In the genomic region with DNA sequence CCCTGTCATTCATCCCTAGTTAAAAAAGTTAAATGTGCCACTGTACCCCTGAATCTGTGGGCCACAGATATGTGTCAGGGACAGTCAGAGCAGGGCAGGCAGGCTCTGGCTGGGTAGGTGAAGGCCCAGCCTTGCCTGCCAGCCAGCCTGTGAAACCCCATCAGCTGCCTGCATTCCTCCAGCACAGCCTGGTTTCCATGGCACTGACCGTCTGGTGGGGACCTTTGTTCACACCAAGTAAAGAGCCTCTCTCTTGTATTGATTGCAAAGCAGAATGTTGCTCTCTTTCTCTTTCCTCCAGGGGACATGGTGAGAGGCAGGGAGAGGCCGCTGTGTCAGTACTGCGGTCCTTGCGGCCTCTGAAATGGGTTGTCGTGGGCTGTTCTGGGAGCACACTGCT, we compare ENCODE assay signal across 27 cellular contexts. TPM values are rescaled to one million over a fixed set of nuclear protein-coding genes. Genes with fewer than 3 reads are reported as not detected.
DNase-seq lines count a peak whose midpoint lies in the region; TF ChIP-seq lines count a peak whose summit lies in the region.
"Had no signal": no experiment of that assay in that cellular context is flagged by ENCODE, and none has a peak within 500 bp of the region (broad histone marks: within the 10 kb centered on the region; RNA-seq: fewer than 3 reads in every experiment).

No MANE protein-coding gene starts in this region.

- H3K27ac Mint-ChIP-seq in MCF 10A (ENCODE audit: low read depth, unreplicated experiment) (no peak overlapping the region), neural progenitor cell (peak overlapping the region; percentile 94)
- H3K27ac Mint-ChIP-seq: activated T-cell treated with anti-CD3 and anti-CD28 coated beads, Interleukin-2, amount 50 U/mL, for 72 hours; CD4-positive, alpha-beta memory T cell; dendritic cell treated with granulocyte-macrophage colony-stimulating factor and Interleukin-4, amounts not matched to agents 40 ng/mL and 50 ng/mL, for 4 days; memory B cell had no signal

- CTCF ChIA-PET in mammary epithelial cell (lab: Charles Lee; ENCODE audit: low non-redundant PET): no interaction called here
- CTCF ChIA-PET in MCF 10A (lab: Yijun Ruan, JAX): no interaction called here

- POLR2A ChIA-PET in MCF 10A (lab: Yijun Ruan, JAX): no interaction called here

- H3K36me3 Mint-ChIP-seq in MCF 10A (ENCODE audit: insufficient read depth, unreplicated experiment): peaks cover 24% of the 10 kb centered on the region
- peaks cover 45% of the 10 kb centered on the region for H3K36me3 Mint-ChIP-seq in neural progenitor cell
- H3K36me3 Mint-ChIP-seq: CD4-positive, alpha-beta memory T cell; memory B cell had no signal

- WGBS in mammary epithelial cell (ENCODE audit: low coverage, missing lambda C conversion rate): 91% methylated on average over 5 of the region's 5 CpGs
- WGBS in tibial nerve, 2 donors: 86 to 88% methylated on average over 5 of the region's 5 CpGs

- DNase-seq in mammary epithelial cell (peak; percentile 9), MCF 10A (ENCODE audit: unreplicated experiment) (no peak), hypothalamus (lab: John Stamatoyannopoulos, UW) (peak in 28 of 51 donors; percentile 10 to 70 (median 45)), neural progenitor cell (ENCODE audit: low spot score) (peak; percentile 75), tibial nerve (ENCODE audit: low spot score in 2 of 2) (no peak), UCSD-AML1 (lab: John Stamatoyannopoulos, UW; ENCODE audit: unreplicated experiment) (no peak)
- DNase-seq in effector memory CD4-positive, alpha-beta T cell: no peak
- DNase-seq: activated CD4-positive, alpha-beta T cell treated with anti-CD3 and anti-CD28 coated beads, Interleukin-2, amount 50 U/mL, for 4 hours; activated T-cell treated with anti-CD3 and anti-CD28 coated beads, Interleukin-2, amount 50 U/mL, for 72 hours; AML-193; CD4-positive, alpha-beta memory T cell; esophagus squamous epithelium; foreskin keratinocyte; left cardiac atrium; NCI-H1048; NCI-H1694 treated with DMSO at 0.1 percent for 48 hours; NCI-H2171 treated with DMSO at 0.1 percent for 48 hours; NCI-H524; PC-9; SK-N-SH; stimulated activated CD4-positive, alpha-beta T cell treated with anti-CD3 and anti-CD28 coated beads, Interleukin-15, amount 100 ng/mL, for 24 hours; stimulated activated naive CD4-positive, alpha-beta T cell had no signal

- no peaks in the 10 kb centered on the region for H3K9me3 ChIP-seq in mammary epithelial cell (replicated peaks; ENCODE audit: insufficient read depth, low read length)
- H3K9me3 ChIP-seq in neural progenitor cell (ENCODE audit: low read depth): no peaks in the 10 kb centered on the region
- no peaks in the 10 kb centered on the region for H3K9me3 ChIP-seq in effector memory CD4-positive, alpha-beta T cell (ENCODE audit: control insufficient read depth, low read length)
- H3K9me3 ChIP-seq in tibial nerve: no peaks in the 10 kb centered on the region
- H3K9me3 ChIP-seq: esophagus squamous epithelium, prostate gland, SK-N-SH had no signal

- H3K9me3 Mint-ChIP-seq in MCF 10A (ENCODE audit: unreplicated experiment) (no peaks in the 10 kb centered on the region), neural progenitor cell (no peaks in the 10 kb centered on the region)
- H3K9me3 Mint-ChIP-seq: activated T-cell treated with anti-CD3 and anti-CD28 coated beads, Interleukin-2, amount 50 U/mL, for 72 hours; CD4-positive, alpha-beta memory T cell; dendritic cell treated with granulocyte-macrophage colony-stimulating factor and Interleukin-4, amounts not matched to agents 40 ng/mL and 50 ng/mL, for 4 days; memory B cell had no signal

- BruUV-seq in mammary epithelial cell (replicated peaks; lab: Mats Ljungman, UMichigan) (no TSS peak), MCF 10A (replicated peaks; lab: Mats Ljungman, UMichigan) (no TSS peak)

- H3K27ac ChIP-seq in mammary epithelial cell (ENCODE audit: insufficient read depth, low read depth, low read length) (no peak overlapping the region), neural progenitor cell (no peak overlapping the region), tibial nerve (no peak overlapping the region)
- H3K27ac ChIP-seq in effector memory CD4-positive, alpha-beta T cell (ENCODE audit: insufficient read depth, low read length, poor library complexity, severe bottlenecking): no peak overlapping the region
- H3K27ac ChIP-seq: esophagus squamous epithelium, foreskin keratinocyte, PC-9, prostate gland had no signal

- H4K20me1 ChIP-seq in mammary epithelial cell (ENCODE audit: insufficient read depth, low read length): no peaks in the 10 kb centered on the region
- H4K20me1 ChIP-seq in neural progenitor cell (ENCODE audit: low read depth): no peaks in the 10 kb centered on the region

- H3F3A ChIP-seq in neural progenitor cell (ENCODE audit: low read depth): peaks cover 3% of the 10 kb centered on the region

- H3K79me2 ChIP-seq in mammary epithelial cell (ENCODE audit: insufficient read depth, low read length) (no peaks in the 10 kb centered on the region), neural progenitor cell (ENCODE audit: low read depth) (no peaks in the 10 kb centered on the region)

- in situ Hi-C loops in mammary epithelial cell (cut with MboI; ENCODE audit: low sequenced_read_pairs in 2 of 2): no loop called here

- TF ChIP-seq CTCF in mammary epithelial cell (conservative IDR thresholded peaks at IDR 0.05 in 1 of 2, IDR thresholded peaks at IDR 0.05 in 1 of 2; ENCODE audit: extremely low read depth in 1 of 2, insufficient read depth in 1 of 2, low read depth in 1 of 2, low read length in 2 of 2): no peak
- TF ChIP-seq CTCF in MCF 10A (IDR thresholded peaks at IDR 0.05; ENCODE audit: unreplicated experiment): no peak
- TF ChIP-seq CTCF in neural progenitor cell (IDR thresholded peaks at IDR 0.05): no peak
- no peak for TF ChIP-seq CTCF in tibial nerve (IDR thresholded peaks at IDR 0.05)

- TF ChIP-seq POLR2A in tibial nerve (IDR thresholded peaks at IDR 0.05): no peak

- no peak overlapping the region for H3K4me2 ChIP-seq in mammary epithelial cell (ENCODE audit: insufficient read depth, low read depth, low read length)
- H3K4me2 ChIP-seq in neural progenitor cell: no peak overlapping the region
- H3K4me2 ChIP-seq: PC-9, SK-N-SH had no signal

- intact Hi-C loops in mammary epithelial cell (cut with micrococcal nuclease) (no loop called here), MCF 10A (cut with micrococcal nuclease) (no loop called here)

- H3K36me3 ChIP-seq in mammary epithelial cell (ENCODE audit: insufficient read depth, low read length): peaks cover 33% of the 10 kb centered on the region
- no peaks in the 10 kb centered on the region for H3K36me3 ChIP-seq in neural progenitor cell
- H3K36me3 ChIP-seq in effector memory CD4-positive, alpha-beta T cell (ENCODE audit: control insufficient read depth, insufficient read depth, low read length): no peaks in the 10 kb centered on the region
- H3K36me3 ChIP-seq in tibial nerve: no peaks in the 10 kb centered on the region
- H3K36me3 ChIP-seq: esophagus squamous epithelium, prostate gland had no signal

- H2AFZ ChIP-seq in mammary epithelial cell (ENCODE audit: low read depth, low read length) (no peak overlapping the region), neural progenitor cell (replicated peaks) (no peak overlapping the region)
- H2AFZ ChIP-seq: PC-9 had no signal

- H3K4me1 ChIP-seq in mammary epithelial cell (ENCODE audit: insufficient read depth, low read length): peaks cover 6% of the 10 kb centered on the region
- H3K4me1 ChIP-seq in neural progenitor cell: peaks cover 10% of the 10 kb centered on the region
- no peaks in the 10 kb centered on the region for H3K4me1 ChIP-seq in effector memory CD4-positive, alpha-beta T cell (ENCODE audit: control insufficient read depth, insufficient read depth, low read length, poor library complexity, severe bottlenecking)
- no peaks in the 10 kb centered on the region for H3K4me1 ChIP-seq in tibial nerve
- H3K4me1 ChIP-seq: prostate gland had no signal

- H3K27me3 ChIP-seq in mammary epithelial cell (ENCODE audit: insufficient read depth, low read length) (no peaks in the 10 kb centered on the region), neural progenitor cell (no peaks in the 10 kb centered on the region), tibial nerve (no peaks in the 10 kb centered on the region)
- H3K27me3 ChIP-seq in effector memory CD4-positive, alpha-beta T cell (replicated peaks; ENCODE audit: control insufficient read depth, insufficient read depth, low read length, poor library complexity, severe bottlenecking): no peaks in the 10 kb centered on the region
- H3K27me3 ChIP-seq: esophagus squamous epithelium, foreskin keratinocyte had no signal

- no peak overlapping the region for H3K4me3 ChIP-seq in mammary epithelial cell (replicated peaks in 1 of 3; ENCODE audit: insufficient read depth in 1 of 3, low read depth in 2 of 3, low read length in 3 of 3)
- H3K4me3 ChIP-seq in neural progenitor cell: no peak overlapping the region
- no peak overlapping the region for H3K4me3 ChIP-seq in effector memory CD4-positive, alpha-beta T cell (ENCODE audit: insufficient read depth, low read depth, low read length, poor library complexity, severe bottlenecking)
- H3K4me3 ChIP-seq in tibial nerve: no peak overlapping the region
- H3K4me3 ChIP-seq: esophagus squamous epithelium, PC-9, prostate gland had no signal

- H3K4me1 Mint-ChIP-seq in MCF 10A (ENCODE audit: insufficient read depth, unreplicated experiment) (peaks cover 17% of the 10 kb centered on the region), neural progenitor cell (peaks cover 36% of the 10 kb centered on the region)
- H3K4me1 Mint-ChIP-seq: CD4-positive, alpha-beta memory T cell; memory B cell had no signal

- dilution Hi-C loops in mammary epithelial cell (cut with HindIII; ENCODE audit: low sequenced_read_pairs): no loop called here

- no peak for TF ChIP-seq EP300 in tibial nerve (IDR thresholded peaks at IDR 0.05)

- no peak overlapping the region for H3K9ac ChIP-seq in mammary epithelial cell (ENCODE audit: insufficient read depth, low read length)
- no peak overlapping the region for H3K9ac ChIP-seq in neural progenitor cell
- H3K9ac ChIP-seq: SK-N-SH had no signal

- H3K4me3 Mint-ChIP-seq in MCF 10A (ENCODE audit: unreplicated experiment): no peak overlapping the region
- H3K4me3 Mint-ChIP-seq in neural progenitor cell: peak overlapping the region; percentile 27
- H3K4me3 Mint-ChIP-seq: activated T-cell treated with anti-CD3 and anti-CD28 coated beads, Interleukin-2, amount 50 U/mL, for 72 hours; CD4-positive, alpha-beta memory T cell; dendritic cell treated with granulocyte-macrophage colony-stimulating factor and Interleukin-4, amounts not matched to agents 40 ng/mL and 50 ng/mL, for 4 days; memory B cell had no signal

- H3K27me3 Mint-ChIP-seq in MCF 10A (ENCODE audit: insufficient read depth, unreplicated experiment) (no peaks in the 10 kb centered on the region), neural progenitor cell (ENCODE audit: insufficient read depth, low read depth) (peaks cover 16% of the 10 kb centered on the region)
- H3K27me3 Mint-ChIP-seq: dendritic cell treated with granulocyte-macrophage colony-stimulating factor and Interleukin-4, amounts not matched to agents 40 ng/mL and 50 ng/mL, for 4 days had no signal

RNA-seq across cellular contexts. Expression of a gene that starts 11.1 kb away (rescaled TPM):
- 100 to 1,000 TPM in 1 of 2 donors, 10 to 100 TPM in 1; 78.8 to 153 TPM for total RNA-seq in mammary epithelial cell
- polyA plus RNA-seq in mammary epithelial cell: 45.5 TPM
- 64.0 TPM for polyA minus RNA-seq in mammary epithelial cell
- 57.8 and 67.6 TPM in 2 replicates for total RNA-seq in MCF 10A (2022)
- total RNA-seq in neural progenitor cell (ENCODE audit: low replicate concordance): 3.7 and 13.2 TPM in 2 replicates
- total RNA-seq in tibial nerve: under 1 TPM in 2 of 4 donors, not detected in 2; 0.39 to 0.44 TPM
- total RNA-seq: CD4-positive, alpha-beta memory T cell; Right ventricle myocardium inferior; T-helper 1 cell treated with Interleukin-12 subunit alpha and Interleukin-12 subunit beta and Interleukin-4 antibody, amounts not matched to agents 30 ng/mL and 1 ng/mL, for 36 hours had no signal
- polyA plus RNA-seq: CD4-positive, alpha-beta memory T cell had no signal

Comparison
In these comparisons a context has a peak if more than half of its experiments do, and no peak if none do; other contexts are left out.
1. DNase-seq: peak in mammary epithelial cell (single experiment), hypothalamus (28 of 51) and neural progenitor cell (single experiment); none in MCF 10A (single experiment), effector memory CD4-positive, alpha-beta T cell (0 of 3), tibial nerve (0 of 2) and UCSD-AML1 (single experiment).